ENCODE assay signal across 19 cellular contexts in the genomic region with DNA sequence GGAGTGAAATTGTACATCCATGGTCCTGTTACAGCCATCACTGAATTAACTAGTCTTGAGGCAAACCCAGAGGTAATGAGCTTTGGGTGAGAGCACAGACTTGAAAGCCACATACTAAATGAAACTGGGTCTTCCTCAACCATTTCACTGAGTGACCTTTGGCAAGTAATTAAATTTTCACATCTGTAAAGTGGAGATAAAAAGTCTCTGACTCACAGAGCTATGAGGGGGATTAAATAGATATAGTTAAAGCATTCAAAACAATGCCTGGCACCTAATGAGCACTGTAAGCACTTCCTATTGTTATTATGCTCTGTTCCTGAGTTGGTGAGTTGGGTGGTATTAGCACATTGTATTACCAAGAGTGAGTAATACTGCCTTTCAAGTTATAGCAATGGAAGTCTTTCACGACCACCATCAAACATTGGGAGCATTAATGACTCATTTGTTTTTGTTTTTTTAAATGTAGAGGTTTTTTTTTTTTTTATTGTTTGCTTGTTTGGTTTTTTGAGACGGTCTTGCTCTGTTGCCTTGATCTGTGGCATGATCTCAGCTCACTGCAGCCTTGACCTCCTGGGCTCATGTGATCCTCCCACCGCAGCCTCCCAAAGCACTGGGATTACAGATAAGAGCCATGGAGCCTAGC. TPM values are rescaled to one million over a fixed set of nuclear protein-coding genes. Genes with fewer than 3 reads are reported as not detected.
DNase-seq lines count a peak whose midpoint lies in the region; ATAC-seq, FAIRE-seq and TF ChIP-seq lines count a peak whose summit lies in the region.
"Had no signal": no experiment of that assay in that cellular context is flagged by ENCODE, and none has a peak within 500 bp of the region (broad histone marks: within the 10 kb centered on the region; RNA-seq: fewer than 3 reads in every experiment).

No MANE protein-coding gene starts in this region.

- H3K27ac ChIP-seq in HCT116 (ENCODE audit: low read depth, low read length) (peak overlapping the region; percentile 78), adrenal gland (peak overlapping the region in 1 of 5 donors; percentile 24)

- no peak overlapping the region for H2AFZ ChIP-seq in HCT116 (ENCODE audit: low read depth, low read length, poor library complexity, severe bottlenecking)

- TF ChIP-seq POLR2A in HCT116 (IDR thresholded peaks at IDR 0.05; ENCODE audit: borderline replicate concordance, extremely low read depth, insufficient read depth, insufficient read length) (no peak), adrenal gland (IDR thresholded peaks at IDR 0.05) (no peak)

- H3K4me3 ChIP-seq in HCT116 (replicated peaks in 1 of 2; ENCODE audit: low read depth in 1 of 2, low read length in 2 of 2) (peak overlapping the region in 1 of 2 experiments; percentile 5; a peak in 1 of 4 replicates), mucosa of descending colon (no peak overlapping the region), adrenal gland (no peak overlapping the region)
- H3K4me3 ChIP-seq: transverse colon had no signal

- RAD21 ChIA-PET in HCT116 (lab: Charles Lee; ENCODE audit: low non-redundant PET in 1 of 2, low total read pairs in 2 of 2, uncharacterized antibody in 2 of 2, unreplicated experiment in 2 of 2): interaction anchor here in 1 of 2 experiments (0.7 kb wide), 2 partner anchors 30 to 191 kb away, joined by 4 read pairs; no protein-coding TSS in a partner anchor

- no TSS peak for BruUV-seq in HCT116 (replicated peaks; lab: Mats Ljungman, UMichigan)

- H3K27me3 ChIP-seq in HCT116 (ENCODE audit: insufficient read depth, low read length): no peaks in the 10 kb centered on the region
- no peaks in the 10 kb centered on the region for H3K27me3 ChIP-seq in adrenal gland
- H3K27me3 ChIP-seq: transverse colon had no signal

- FAIRE-seq in endometrium (lab: Jason Lieb, UNC): peak; percentile 74
- FAIRE-seq: GM12891 had no signal

- 0 out of 2 replicates have a peak overlapping the region, but pooled peaks have one; percentile 5 for H3K9ac ChIP-seq in HCT116 (ENCODE audit: low read length)

- DNase-seq in HCT116 (ENCODE audit: low read depth, low spot score) (peak; percentile 89), NCI-H226 (peak; percentile 10), mucosa of descending colon (no peak), NCI-H510A treated with DMSO at 0.1 percent for 48 hours (lab: John Stamatoyannopoulos, UW) (no peak), adrenal gland (no peak)
- DNase-seq: activated CD4-positive, alpha-beta T cell treated with anti-CD3 and anti-CD28 coated beads for 4 hours; activated naive CD8-positive, alpha-beta T cell treated with anti-CD3 and anti-CD28 coated beads, Interleukin-2, amount 10 ng/mL, durations not matched to agents 7 days and 5 days; activated T-cell treated with anti-CD3 and anti-CD28 coated beads, Interleukin-2, amount 50 U/mL, for 4 hours; CD4-positive, CD25-positive, alpha-beta regulatory T cell; cerebellar nuclear complex; IMR-90; NCI-H1105 treated with DMSO at 0.1 percent for 48 hours; NCI-H345; T-helper 1 cell; transverse colon had no signal

- TF ChIP-seq RAD21 in HCT116 (IDR thresholded peaks at IDR 0.05; ENCODE audit: low read depth): 0 out of 2 replicates have a peak, but pooled peaks have one; percentile 4

- ATAC-seq in HCT116 (peak; percentile 85), mucosa of descending colon (peak; percentile 40), HG03097 (IDR thresholded peaks at IDR 0.05; ENCODE audit: low FRiP score, unreplicated experiment) (no peak)
- ATAC-seq: activated T-cell treated with anti-CD3 and anti-CD28 coated beads, Interleukin-2, amount 50 U/mL, for 4 hours; stimulated activated memory B cell treated with anti-CD40 and anti-IgM and Interleukin-4, amounts not matched to agents 10 μg/mL and 1 μg/mL and 100 μg/mL, for 72 hours had no signal

- peak overlapping the region; percentile 54 for H3K4me2 ChIP-seq in HCT116 (ENCODE audit: low read length)

- H3K4me1 ChIP-seq in HCT116 (ENCODE audit: control insufficient read depth in 1 of 2, insufficient read depth in 2 of 2, low read length in 2 of 2) (peaks cover 56 to 60% of the 10 kb centered on the region in 2 experiments), mucosa of descending colon (ENCODE audit: low read depth) (no peaks in the 10 kb centered on the region), adrenal gland (replicated peaks in 1 of 2) (peaks cover 2 to 16% of the 10 kb centered on the region in 2 donors)

- H3K36me3 ChIP-seq in HCT116 (ENCODE audit: control insufficient read depth in 1 of 2, insufficient read depth in 2 of 2, low read length in 2 of 2): no peaks in the 10 kb centered on the region
- H3K36me3 ChIP-seq in mucosa of descending colon (ENCODE audit: low read depth): no peaks in the 10 kb centered on the region
- H3K36me3 ChIP-seq in adrenal gland (replicated peaks in 1 of 2): no peaks in the 10 kb centered on the region
- H3K36me3 ChIP-seq: transverse colon had no signal

- POLR2A ChIA-PET in HCT116 (lab: Charles Lee): interaction anchor here (0.7 to 2.0 kb wide), 5 partner anchors 10 to 48 kb away, joined by 3 to 9 read pairs (median 3); a partner anchor contains a TSS

- TF ChIP-seq CTCF in HCT116 (IDR thresholded peaks at IDR 0.05 in 2 of 3, conservative IDR thresholded peaks at IDR 0.05 in 1 of 3; ENCODE audit: borderline replicate concordance in 1 of 3, insufficient read depth in 1 of 3, low read depth in 2 of 3, low read length in 2 of 3): no peak
- TF ChIP-seq CTCF in mucosa of descending colon (IDR thresholded peaks at IDR 0.05): no peak
- TF ChIP-seq CTCF in adrenal gland (IDR thresholded peaks at IDR 0.05): no peak

- CTCF ChIA-PET in HCT116 (lab: Charles Lee): interaction anchor here (0.9 kb wide), 1 partner anchor 12 kb away, joined by 4 read pairs; a partner anchor contains a TSS

- no peaks in the 10 kb centered on the region for H4K20me1 ChIP-seq in HCT116 (ENCODE audit: insufficient read depth)

- 21 to 44% (median 37%) methylated on average over 2 to 3 of the region's 3 CpGs for WGBS in adrenal gland, 4 donors

- no peaks in the 10 kb centered on the region for H3K9me3 ChIP-seq in HCT116 (ENCODE audit: control insufficient read depth in 1 of 2, insufficient read depth in 1 of 2, low read depth in 1 of 2, low read length in 2 of 2)
- H3K9me3 ChIP-seq in mucosa of descending colon: no peaks in the 10 kb centered on the region
- no peaks in the 10 kb centered on the region for H3K9me3 ChIP-seq in adrenal gland (replicated peaks in 1 of 3)
- H3K9me3 ChIP-seq: transverse colon had no signal

- no peaks in the 10 kb centered on the region for H3K9me2 ChIP-seq in HCT116 (ENCODE audit: insufficient read depth)

- H3K79me2 ChIP-seq in HCT116 (ENCODE audit: insufficient read depth, low read length): no peaks in the 10 kb centered on the region

- intact Hi-C loops in HCT116 (cut with micrococcal nuclease): no loop called here
- intact Hi-C loops in mucosa of descending colon (cut with DNase I, micrococcal nuclease): no loop called here
- intact Hi-C loops in adrenal gland (cut with DNase I): no loop called here

TF ChIP-seq in HCT116, 20 proteins besides CTCF, POLR2A, EP300 and RAD21:
- TF ChIP-seq, protein P1, sequence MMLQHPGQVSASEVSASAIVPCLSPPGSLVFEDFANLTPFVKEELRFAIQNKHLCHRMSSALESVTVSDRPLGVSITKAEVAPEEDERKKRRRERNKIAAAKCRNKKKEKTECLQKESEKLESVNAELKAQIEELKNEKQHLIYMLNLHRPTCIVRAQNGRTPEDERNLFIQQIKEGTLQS (IDR thresholded peaks at IDR 0.05): no peak
- 0 out of 2 replicates have a peak, but pooled peaks have one; percentile 30 for TF ChIP-seq SRF (IDR thresholded peaks at IDR 0.05; ENCODE audit: low read depth)
- TF ChIP-seq SP1 (IDR thresholded peaks at IDR 0.05; ENCODE audit: low read depth): peak; percentile 57; the same call in 1 of the 2 replicates
- peak; percentile 51 for TF ChIP-seq CEBPB (IDR thresholded peaks at IDR 0.05; ENCODE audit: low read depth)
- TF ChIP-seq FOSL1 (IDR thresholded peaks at IDR 0.05; ENCODE audit: low read depth): peak; percentile 65
- TF ChIP-seq EZH2 (IDR thresholded peaks at IDR 0.05): no peak
- TF ChIP-seq JUND (IDR thresholded peaks at IDR 0.05): peak; percentile 66
- no peak for TF ChIP-seq TCF7L2 (IDR thresholded peaks at IDR 0.05; ENCODE audit: borderline replicate concordance, extremely low read depth, insufficient read depth, insufficient read length)
- TF ChIP-seq ZFX (IDR thresholded peaks at IDR 0.05): no peak

RNA-seq across cellular contexts. Expression of a gene that starts 12.5 kb away (rescaled TPM):
- total RNA-seq in HCT116 (2021; ENCODE audit: unreplicated experiment) (43.4 TPM), mucosa of descending colon (10 to 100 TPM; 46.0 to 61.9 (median 46.3) TPM), adrenal gland (10 to 100 TPM; 17.1 to 48.2 (median 39.1) TPM)
- 18.5 and 22.7 TPM in 2 replicates for polyA plus RNA-seq in HCT116 (2012)
- 10 to 100 TPM; 11.0 to 34.3 (median 12.4) TPM for polyA plus RNA-seq in adrenal gland

RNA-seq across cellular contexts. Expression of a gene that starts 13.2 kb away (rescaled TPM):
- total RNA-seq in HCT116 (2021; ENCODE audit: unreplicated experiment) (5.0 TPM), mucosa of descending colon (1 to 10 TPM; 3.0 to 9.9 (median 4.0) TPM), adrenal gland (10 to 100 TPM in 2 of 8 donors, 1 to 10 TPM in 6; 4.4 to 20.6 (median 7.3) TPM)
- polyA plus RNA-seq in HCT116 (2012): 1.9 and 2.3 TPM in 2 replicates
- polyA plus RNA-seq in adrenal gland: 1 to 10 TPM; 4.6 to 9.7 (median 5.8) TPM

Comparison
In these comparisons a context has a peak if more than half of its experiments do, and no peak if none do; other contexts are left out.
1. DNase-seq: peak in HCT116 (single experiment) and NCI-H226 (single experiment); none in mucosa of descending colon (0 of 3), NCI-H510A treated with DMSO at 0.1 percent for 48 hours (single experiment) and adrenal gland (0 of 7).